In the genomic region with DNA sequence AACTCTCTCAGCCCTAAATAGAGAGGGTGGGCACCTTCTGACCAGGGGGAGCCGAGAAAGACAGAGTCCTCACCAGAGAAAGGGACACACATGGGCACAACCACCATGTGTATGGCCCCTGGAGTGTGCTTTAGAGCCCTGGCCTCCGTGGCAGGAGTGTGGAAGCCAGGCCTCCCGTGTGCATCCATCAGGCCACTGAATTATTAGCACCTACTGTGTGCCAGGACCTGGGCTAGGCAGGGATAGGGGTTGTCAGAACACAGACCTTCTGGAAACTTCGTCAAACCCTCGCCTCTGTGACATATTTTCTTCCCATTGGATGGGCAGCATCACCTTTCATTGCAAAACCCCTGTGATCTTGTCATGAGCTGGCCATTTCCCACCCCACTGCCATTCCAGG, we compare ENCODE assay signal across 12 cellular contexts.
DNase-seq lines count a peak whose midpoint lies in the region; ATAC-seq, FAIRE-seq and TF ChIP-seq lines count a peak whose summit lies in the region.
"Had no signal": no experiment of that assay in that cellular context is flagged by ENCODE, and none has a peak within 500 bp of the region (broad histone marks: within the 10 kb centered on the region; RNA-seq: fewer than 3 reads in every experiment).

No MANE protein-coding gene starts in this region.

- POLR2A ChIA-PET in endothelial cell of umbilical vein (lab: Charles Lee), result no interaction called here

- BruUV-seq in endothelial cell of umbilical vein (replicated peaks; lab: Mats Ljungman, UMichigan), result no TSS peak

- H3K36me3 ChIP-seq in BLaER1 (peaks cover 5% of the 10 kb centered on the region; the same call in 1 of the 2 replicates), Loucy (ENCODE audit: insufficient read depth, low read length) (peaks cover 72% of the 10 kb centered on the region; the same call in 1 of the 2 replicates), endothelial cell of umbilical vein (ENCODE audit: control insufficient read depth in 2 of 2, extremely low read depth in 1 of 2, insufficient read depth in 2 of 2, low read length in 2 of 2) (peaks cover 0 to 5% of the 10 kb centered on the region in 2 experiments), prostate gland (no peaks in the 10 kb centered on the region), aorta (ENCODE audit: control insufficient read depth in 1 of 2, insufficient read depth in 2 of 2, low read length in 1 of 2) (peaks cover 0 to 2% of the 10 kb centered on the region in 2 donors)

- 0 out of 2 replicates have a peak overlapping the region, but pooled peaks have one; percentile 23 for H3K4me3 ChIP-seq in BLaER1
- no peak overlapping the region for H3K4me3 ChIP-seq in Loucy (ENCODE audit: low read length, poor library complexity, severe bottlenecking)
- no peak overlapping the region for H3K4me3 ChIP-seq in endothelial cell of umbilical vein (replicated peaks in 1 of 3; ENCODE audit: insufficient read depth in 1 of 3, low read depth in 1 of 3, low read length in 3 of 3)
- no peak overlapping the region for H3K4me3 ChIP-seq in prostate gland
- no peak overlapping the region for H3K4me3 ChIP-seq in aorta (ENCODE audit: low read length in 2 of 2)
- H3K4me3 ChIP-seq: GM12878 had no signal

- H3K4me2 ChIP-seq in BLaER1 (peak overlapping the region; percentile 88), Loucy (ENCODE audit: low read depth, low read length, poor library complexity, severe bottlenecking) (peak overlapping the region; percentile 7), endothelial cell of umbilical vein (ENCODE audit: insufficient read depth, low read length) (no peak overlapping the region)

- dilution Hi-C loops in endothelial cell of umbilical vein (cut with MboI; ENCODE audit: extremely low pct_ligation_motif_present, low sequenced_read_pairs), result no loop called here

- H3K4me1 ChIP-seq in BLaER1, result peaks cover 100% of the 10 kb centered on the region
- H3K4me1 ChIP-seq in Loucy (ENCODE audit: insufficient read depth, low read length, poor library complexity, severe bottlenecking), result peaks cover 87% of the 10 kb centered on the region
- H3K4me1 ChIP-seq in endothelial cell of umbilical vein (ENCODE audit: control insufficient read depth, extremely low read depth, insufficient read depth, low read length), result peaks cover 83% of the 10 kb centered on the region
- peaks cover 45% of the 10 kb centered on the region for H3K4me1 ChIP-seq in prostate gland (replicated peaks)
- no peaks in the 10 kb centered on the region for H3K4me1 ChIP-seq in aorta (ENCODE audit: control insufficient read depth in 1 of 2, insufficient read depth in 2 of 2, low read length in 2 of 2)

- intact Hi-C loops in endothelial cell of umbilical vein (cut with micrococcal nuclease) (no loop called here), prostate gland (cut with DNase I) (no loop called here), aorta (cut with DNase I) (no loop called here)

- no peaks in the 10 kb centered on the region for H3K9me2 ChIP-seq in Loucy (replicated peaks; ENCODE audit: low read depth, low read length)

- no peaks in the 10 kb centered on the region for H3K9me1 ChIP-seq in endothelial cell of umbilical vein (replicated peaks; ENCODE audit: control insufficient read depth, extremely low read depth, insufficient read depth, low read length)

- H3K27ac ChIP-seq in BLaER1, result peak overlapping the region; percentile 99
- peak overlapping the region; percentile 88 for H3K27ac ChIP-seq in endothelial cell of umbilical vein (ENCODE audit: insufficient read depth, low read depth, low read length)
- H3K27ac ChIP-seq in prostate gland, result peak overlapping the region; percentile 62 to 71
- no peak overlapping the region for H3K27ac ChIP-seq in aorta (ENCODE audit: low read depth in 1 of 2, low read length in 2 of 2)

- DNase-seq in endothelial cell of umbilical vein (ENCODE audit: low read depth, low spot score), result no peak
- DNase-seq in prostate gland (ENCODE audit: low spot score), result no peak
- no peak for DNase-seq in aorta
- DNase-seq in NCI-H2107 (lab: John Stamatoyannopoulos, UW), result no peak
- DNase-seq: PC-3 had no signal

- 95% methylated on average over 5 of the region's 5 CpGs for WGBS in prostate gland
- 91 to 95% methylated on average over 5 of the region's 5 CpGs for WGBS in aorta, 2 donors

- no peaks in the 10 kb centered on the region; the same call in 1 of the 2 replicates for H4K20me1 ChIP-seq in BLaER1
- H4K20me1 ChIP-seq in Loucy (ENCODE audit: insufficient read depth, low read length, poor library complexity, severe bottlenecking), result peaks cover 26% of the 10 kb centered on the region
- H4K20me1 ChIP-seq in endothelial cell of umbilical vein (replicated peaks; ENCODE audit: control insufficient read depth, extremely low read depth, insufficient read depth, low read length), result no peaks in the 10 kb centered on the region

- peaks cover 100% of the 10 kb centered on the region for H3K79me2 ChIP-seq in Loucy (ENCODE audit: insufficient read depth, low read length)
- H3K79me2 ChIP-seq in endothelial cell of umbilical vein (ENCODE audit: control insufficient read depth, insufficient read depth, low read length), result no peaks in the 10 kb centered on the region

- H2AFZ ChIP-seq in Loucy (ENCODE audit: low read length), result no peak overlapping the region
- no peak overlapping the region for H2AFZ ChIP-seq in endothelial cell of umbilical vein (ENCODE audit: low read depth, low read length)

- no peaks in the 10 kb centered on the region for H3K27me3 ChIP-seq in BLaER1
- no peaks in the 10 kb centered on the region for H3K27me3 ChIP-seq in Loucy (ENCODE audit: insufficient read depth, low read length, poor library complexity, severe bottlenecking)
- no peaks in the 10 kb centered on the region for H3K27me3 ChIP-seq in endothelial cell of umbilical vein (ENCODE audit: control insufficient read depth in 2 of 2, insufficient read depth in 2 of 2, low read length in 2 of 2)
- H3K27me3 ChIP-seq in prostate gland (replicated peaks; ENCODE audit: insufficient read depth), result no peaks in the 10 kb centered on the region
- H3K27me3 ChIP-seq in aorta (ENCODE audit: control insufficient read depth in 1 of 2, insufficient read depth in 2 of 2, low read length in 1 of 2), result no peaks in the 10 kb centered on the region

- H3K9me3 ChIP-seq in BLaER1 (no peaks in the 10 kb centered on the region), Loucy (ENCODE audit: insufficient read depth, low read depth, low read length) (no peaks in the 10 kb centered on the region), endothelial cell of umbilical vein (replicated peaks; ENCODE audit: control insufficient read depth, insufficient read depth, low read length) (no peaks in the 10 kb centered on the region), prostate gland (no peaks in the 10 kb centered on the region), aorta (ENCODE audit: control insufficient read depth, low read length) (no peaks in the 10 kb centered on the region)

- FAIRE-seq in endothelial cell of umbilical vein (lab: Jason Lieb, UNC), result no peak
- FAIRE-seq: GM12878, keratinocyte had no signal

- ATAC-seq in GM21737 (IDR thresholded peaks at IDR 0.05; ENCODE audit: unreplicated experiment), result no peak
- no peak for ATAC-seq in aorta (ENCODE audit: low FRiP score)
- ATAC-seq in HG03469 (IDR thresholded peaks at IDR 0.05; ENCODE audit: unreplicated experiment), result no peak
- ATAC-seq: activated CD4-positive, CD25-positive, alpha-beta regulatory T cell treated with anti-CD3 and anti-CD28 coated beads, Interleukin-2, amount 50 U/mL, for 24 hours; GM12878; PC-3 had no signal

- CTCF ChIA-PET in endothelial cell of umbilical vein (lab: Charles Lee), result no interaction called here

- H3K9ac ChIP-seq in BLaER1, result peak overlapping the region; percentile 90
- peak overlapping the region; percentile 40 for H3K9ac ChIP-seq in Loucy (ENCODE audit: low read depth, low read length, poor library complexity, severe bottlenecking)
- no peak overlapping the region for H3K9ac ChIP-seq in endothelial cell of umbilical vein (replicated peaks; ENCODE audit: extremely low read depth, insufficient read depth, low read length)

- TF ChIP-seq CTCF in Loucy (conservative IDR thresholded peaks at IDR 0.05; ENCODE audit: low read length) (no peak), endothelial cell of umbilical vein (IDR thresholded peaks at IDR 0.05; ENCODE audit: extremely low read depth in 1 of 2, insufficient read depth in 1 of 2, low read depth in 1 of 2, low read length in 2 of 2) (no peak), prostate gland (IDR thresholded peaks at IDR 0.05) (no peak)

- no peak for TF ChIP-seq POLR2A in endothelial cell of umbilical vein (IDR thresholded peaks at IDR 0.05; ENCODE audit: low read depth, low read length)
- no peak for TF ChIP-seq POLR2A in prostate gland (IDR thresholded peaks at IDR 0.05)

- H3F3A ChIP-seq in Loucy (ENCODE audit: low read depth), result no peaks in the 10 kb centered on the region

TF ChIP-seq in endothelial cell of umbilical vein, 7 proteins besides CTCF, POLR2A, EP300 and RAD21:
- TF ChIP-seq FOS (IDR thresholded peaks at IDR 0.05; ENCODE audit: borderline replicate concordance, insufficient read depth, low read length) (no peak), MAX (IDR thresholded peaks at IDR 0.05; ENCODE audit: insufficient read depth, insufficient read length) (no peak), GATA2 (IDR thresholded peaks at IDR 0.05; ENCODE audit: insufficient read depth, insufficient read length, low read depth, low read length) (no peak), MYC (IDR thresholded peaks at IDR 0.05; ENCODE audit: low read depth, low read length) (no peak), EZH2 (IDR thresholded peaks at IDR 0.05; ENCODE audit: borderline replicate concordance, low read depth, low read length, severe bottlenecking) (no peak)

Comparison
In these comparisons a context has a peak if more than half of its experiments do, and no peak if none do; other contexts are left out.
1. H3K27ac ChIP-seq: peak in BLaER1 (single experiment), endothelial cell of umbilical vein (single experiment) and prostate gland (2 of 2); none in aorta (0 of 2).